Comparison of ENCODE assay signal across 8 cellular contexts in the genomic region with DNA sequence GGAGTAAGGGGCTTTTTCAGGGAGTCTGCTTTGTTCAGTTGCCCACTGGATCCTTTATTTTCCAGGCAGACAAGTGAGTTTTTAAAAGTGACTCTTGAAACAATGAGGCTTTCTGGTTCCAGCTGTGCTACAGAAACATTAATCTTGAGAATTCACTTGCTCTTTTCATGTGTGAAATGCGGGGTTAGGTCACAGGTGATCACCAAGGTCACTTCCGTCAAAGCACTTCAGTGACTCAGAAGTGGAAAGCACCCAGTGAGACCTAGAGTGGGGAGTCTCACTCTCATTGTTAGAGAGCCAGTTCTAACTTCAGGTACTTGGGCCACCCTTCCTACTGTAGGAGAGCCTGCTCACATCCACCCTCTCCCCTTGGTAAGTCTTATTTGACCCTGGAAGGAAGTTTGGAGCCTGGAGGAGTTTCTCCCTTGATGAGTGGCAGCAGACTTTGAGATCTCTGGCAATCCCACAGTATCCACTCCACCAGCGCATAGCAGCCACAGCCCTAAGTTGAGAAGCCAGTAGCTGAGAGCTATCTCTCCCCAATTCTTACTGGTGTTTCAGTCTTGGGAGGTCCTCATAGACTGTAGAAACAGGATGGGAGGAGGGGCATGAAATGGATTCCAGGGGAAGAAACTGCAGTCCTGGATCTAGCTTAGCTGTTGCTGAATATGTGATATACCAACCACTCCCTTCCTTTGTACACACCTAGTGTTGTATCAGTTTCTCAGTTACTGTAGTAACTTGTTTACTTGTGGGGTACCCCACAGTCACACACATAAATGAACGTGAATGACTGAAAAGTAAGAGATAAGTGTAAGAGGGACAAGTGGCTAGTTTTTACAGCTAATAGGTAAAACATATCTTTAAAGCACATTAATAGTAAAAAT. TPM values are rescaled to one million over a fixed set of nuclear protein-coding genes. Genes with fewer than 3 reads are reported as not detected.
DNase-seq lines count a peak whose midpoint lies in the region; ATAC-seq and TF ChIP-seq lines count a peak whose summit lies in the region.

No MANE protein-coding gene starts in this region.

- TF ChIP-seq CTCF in tibial nerve (IDR thresholded peaks at IDR 0.05) = no peak
- TF ChIP-seq CTCF in osteocyte (IDR thresholded peaks at IDR 0.05) = no peak

- peaks cover 91% of the 10 kb centered on the region for H3K27me3 Mint-ChIP-seq in central memory CD8-positive, alpha-beta T cell
- H3K27me3 Mint-ChIP-seq in osteocyte (ENCODE audit: unreplicated experiment) = peaks cover 73% of the 10 kb centered on the region

- peak; percentile 97 for ATAC-seq in GM21447 (IDR thresholded peaks at IDR 0.05; ENCODE audit: unreplicated experiment)
- peak; percentile 87 for ATAC-seq in central memory CD8-positive, alpha-beta T cell (replicated peaks; ENCODE audit: extremely low read depth, poor library complexity, severe bottlenecking)

- no peaks in the 10 kb centered on the region for H3K36me3 ChIP-seq in tibial nerve

- H3K27me3 ChIP-seq in tibial nerve = peaks cover 0 to 52% of the 10 kb centered on the region in 2 donors

- H3K4me1 ChIP-seq in tibial nerve = peaks cover 0 to 26% (median 10%) of the 10 kb centered on the region in 4 donors

- H3K4me1 Mint-ChIP-seq in central memory CD8-positive, alpha-beta T cell = peaks cover 18% of the 10 kb centered on the region
- no peaks in the 10 kb centered on the region for H3K4me1 Mint-ChIP-seq in osteocyte (ENCODE audit: unreplicated experiment)

- DNase-seq in Daoy (ENCODE audit: low read depth) (peak; percentile 63), HK-2 (ENCODE audit: unreplicated experiment) (peak; percentile 19), tibial nerve (ENCODE audit: low spot score in 2 of 2) (no peak), posterior vena cava (ENCODE audit: low spot score) (no peak), osteocyte (ENCODE audit: extremely low spot score, unreplicated experiment) (no peak)
- peak in 1 of 2 donors; percentile 21 for DNase-seq in central memory CD8-positive, alpha-beta T cell (ENCODE audit: low spot score in 2 of 2)
- DNase-seq in effector CD8-positive, alpha-beta T cell (lab: John Stamatoyannopoulos, UW) = no peak

- no peaks in the 10 kb centered on the region for H3K9me3 ChIP-seq in tibial nerve

- intact Hi-C loops in posterior vena cava (cut with DNase I) = no loop called here

- no peak overlapping the region for H3K27ac Mint-ChIP-seq in central memory CD8-positive, alpha-beta T cell (ENCODE audit: low read depth)
- no peak overlapping the region for H3K27ac Mint-ChIP-seq in osteocyte (ENCODE audit: unreplicated experiment)

- no peaks in the 10 kb centered on the region for H3K36me3 Mint-ChIP-seq in central memory CD8-positive, alpha-beta T cell (ENCODE audit: insufficient read depth)
- H3K36me3 Mint-ChIP-seq in osteocyte (ENCODE audit: unreplicated experiment) = no peaks in the 10 kb centered on the region

- no peaks in the 10 kb centered on the region for H3K9me3 Mint-ChIP-seq in central memory CD8-positive, alpha-beta T cell
- H3K9me3 Mint-ChIP-seq in osteocyte (ENCODE audit: unreplicated experiment) = no peaks in the 10 kb centered on the region

- TF ChIP-seq EP300 in tibial nerve (IDR thresholded peaks at IDR 0.05) = no peak

- TF ChIP-seq POLR2A in tibial nerve (IDR thresholded peaks at IDR 0.05) = no peak

- WGBS in tibial nerve, 2 donors = 58 to 66% methylated on average over 4 of the region's 4 CpGs

- H3K27ac ChIP-seq in tibial nerve = peak overlapping the region in 1 of 4 donors; percentile 35

- H3K4me3 Mint-ChIP-seq in central memory CD8-positive, alpha-beta T cell = no peak overlapping the region
- H3K4me3 Mint-ChIP-seq in osteocyte (ENCODE audit: unreplicated experiment) = no peak overlapping the region

- H3K4me3 ChIP-seq in tibial nerve = no peak overlapping the region

RNA-seq across cellular contexts. Expression of gene TACSTD2, which starts 3.1 kb away (rescaled TPM):
- total RNA-seq in Daoy (2014; rRNA removed; shearing (Covaris generic)) = 0.06 TPM in 1 of 2 replicates, not detected in the other
- total RNA-seq in tibial nerve = 10 to 100 TPM in 1 of 4 donors, 1 to 10 TPM in 3; 5.3 to 11.6 (median 7.9) TPM
- 10 to 100 TPM in 1 of 2 donors, 1 to 10 TPM in 1; 5.6 to 19.1 TPM for total RNA-seq in posterior vena cava
- not detected in 2 replicates for total RNA-seq in osteocyte

RNA-seq across cellular contexts. Expression of gene OMA1, which starts 27.4 kb away (rescaled TPM):
- total RNA-seq in Daoy (2014; rRNA removed; shearing (Covaris generic)) = 30.2 and 34.3 TPM in 2 replicates
- total RNA-seq in tibial nerve = 10 to 100 TPM; 17.1 to 32.2 (median 29.0) TPM
- 10 to 100 TPM; 14.1 to 27.2 TPM for total RNA-seq in posterior vena cava
- total RNA-seq in osteocyte = 9.2 and 12.1 TPM in 2 replicates

Comparison
In these comparisons a context has a peak if more than half of its experiments do, and no peak if none do; other contexts are left out.
1. DNase-seq: peak in Daoy (single experiment) and HK-2 (single experiment); none in tibial nerve (0 of 2), posterior vena cava (single experiment), osteocyte (single experiment) and effector CD8-positive, alpha-beta T cell (single experiment).